7 cellular contexts compared by ENCODE assay signal in the genomic region with DNA sequence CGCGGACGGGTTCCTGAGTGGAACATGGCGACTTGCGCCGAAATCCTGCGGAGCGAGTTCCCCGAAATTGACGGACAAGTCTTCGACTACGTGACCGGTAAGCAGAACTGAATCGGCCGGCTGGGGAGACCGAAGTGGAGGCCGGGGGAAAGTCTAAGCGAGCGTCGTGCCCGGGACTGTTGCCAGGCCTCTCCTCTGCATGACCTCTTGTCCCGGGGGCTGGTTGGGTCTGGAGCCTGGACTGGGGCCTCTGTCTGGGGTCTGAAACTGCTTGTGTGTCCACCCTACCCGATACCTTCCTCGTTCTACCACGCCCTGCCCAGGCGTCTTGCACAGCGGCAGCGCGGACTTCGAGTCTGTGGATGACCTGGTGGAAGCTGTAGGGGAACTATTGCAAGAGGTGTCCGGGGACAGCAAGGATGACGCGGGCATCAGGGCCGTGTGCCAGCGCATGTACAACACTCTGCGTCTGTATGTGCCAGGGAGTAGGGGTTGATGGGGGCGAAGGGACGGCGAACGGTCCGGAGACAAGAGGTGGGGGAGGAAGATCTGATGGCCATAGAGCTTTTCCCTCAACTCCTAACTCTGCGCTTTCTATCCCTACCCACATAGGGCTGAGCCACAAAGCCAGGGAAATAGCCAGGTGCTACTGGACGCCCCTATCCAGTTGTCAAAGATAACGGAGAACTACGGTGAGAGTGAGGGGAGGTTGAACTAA. TPM values are rescaled to one million over a fixed set of nuclear protein-coding genes. Genes with fewer than 3 reads are reported as not detected.
A peak's percentile ranks its signal among the peaks of the same experiment; 100 is the strongest.
DNase-seq lines count a peak whose midpoint lies in the region; ATAC-seq and TF ChIP-seq lines count a peak whose summit lies in the region.

A gene with protein sequence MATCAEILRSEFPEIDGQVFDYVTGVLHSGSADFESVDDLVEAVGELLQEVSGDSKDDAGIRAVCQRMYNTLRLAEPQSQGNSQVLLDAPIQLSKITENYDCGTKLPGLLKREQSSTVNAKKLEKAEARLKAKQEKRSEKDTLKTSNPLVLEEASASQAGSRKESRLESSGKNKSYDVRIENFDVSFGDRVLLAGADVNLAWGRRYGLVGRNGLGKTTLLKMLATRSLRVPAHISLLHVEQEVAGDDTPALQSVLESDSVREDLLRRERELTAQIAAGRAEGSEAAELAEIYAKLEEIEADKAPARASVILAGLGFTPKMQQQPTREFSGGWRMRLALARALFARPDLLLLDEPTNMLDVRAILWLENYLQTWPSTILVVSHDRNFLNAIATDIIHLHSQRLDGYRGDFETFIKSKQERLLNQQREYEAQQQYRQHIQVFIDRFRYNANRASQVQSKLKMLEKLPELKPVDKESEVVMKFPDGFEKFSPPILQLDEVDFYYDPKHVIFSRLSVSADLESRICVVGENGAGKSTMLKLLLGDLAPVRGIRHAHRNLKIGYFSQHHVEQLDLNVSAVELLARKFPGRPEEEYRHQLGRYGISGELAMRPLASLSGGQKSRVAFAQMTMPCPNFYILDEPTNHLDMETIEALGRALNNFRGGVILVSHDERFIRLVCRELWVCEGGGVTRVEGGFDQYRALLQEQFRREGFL (plus strand): TSS at position 16 of the 718 bp plus-strand sequence. CDS start 9 bp downstream, at position 25.

- H3K4me1 ChIP-seq in HEK293 (ENCODE audit: control insufficient read depth, insufficient read depth, low read length) (0 out of 2 replicates have a peak, but pooled peaks cover 5% of the 10 kb centered on the region), lung (ENCODE audit: control insufficient read depth in 2 of 2, insufficient read depth in 2 of 2, low read length in 2 of 2) (peaks cover 0 to 9% of the 10 kb centered on the region in 2 donors), tibial nerve (peaks cover 6 to 38% (median 15%) of the 10 kb centered on the region in 4 donors)

- POLR2A ChIA-PET in HEK293 (lab: Yijun Ruan, JAX) = interaction anchor here (1.0 to 2.3 kb wide), 9 partner anchors 9 to 63 kb away, joined by 3 to 34 read pairs (median 4); partner anchors contain the start of genes AP2M1, EEF1AKMT4, EIF2B5 and VWA5B2
- POLR2A ChIA-PET in GM10248 (lab: Yijun Ruan, JAX) = interaction anchor here (0.5 to 1.0 kb wide), 4 partner anchors 9 to 13 kb away, joined by 3 to 7 read pairs (median 3); partner anchors contain the start of gene AP2M1

- TF ChIP-seq POLR2A in tibial nerve (IDR thresholded peaks at IDR 0.05) = peak; percentile 48 to 79

- CTCF ChIA-PET in HEK293 (lab: Yijun Ruan, JAX) (interaction anchor here (0.5 to 1.0 kb wide), 6 partner anchors 40 to 930 kb away, joined by 3 to 5 read pairs (median 4); no protein-coding TSS in a partner anchor), GM10248 (lab: Yijun Ruan, JAX) (interaction anchor here (1.0 to 1.9 kb wide), 7 partner anchors 9 to 291 kb away, joined by 3 to 13 read pairs (median 5); no protein-coding TSS in a partner anchor)

- no peaks in the 10 kb centered on the region for H3K9me3 ChIP-seq in HEK293 (ENCODE audit: control insufficient read depth, insufficient read depth, low read depth, low read length)
- no peaks in the 10 kb centered on the region for H3K9me3 ChIP-seq in lung (ENCODE audit: control insufficient read depth in 2 of 2, insufficient read depth in 1 of 2, low read length in 1 of 2)
- no peaks in the 10 kb centered on the region for H3K9me3 ChIP-seq in tibial nerve

- peak within 1 kb of the TSS; percentile 91 for H3K4me3 ChIP-seq in HEK293 (ENCODE audit: low read depth, low read length)
- H3K4me3 ChIP-seq in coronary artery = peak within 1 kb of the TSS; percentile 98
- H3K4me3 ChIP-seq in lung = peak within 1 kb of the TSS; percentile 91
- peak within 1 kb of the TSS; percentile 75 to 97 (median 79) for H3K4me3 ChIP-seq in tibial nerve

- peak in 1 of 2 donors; percentile 94 for TF ChIP-seq EP300 in tibial nerve (IDR thresholded peaks at IDR 0.05)

- H3K27me3 ChIP-seq in lung (ENCODE audit: control insufficient read depth, insufficient read depth) (no peaks in the 10 kb centered on the region), tibial nerve (no peaks in the 10 kb centered on the region)

- 1% methylated on average over 45 of the region's 45 CpGs for WGBS in lung, 2 donors
- WGBS in tibial nerve, 2 donors = 1% methylated on average over 26 to 39 of the region's 45 CpGs

- H3K36me3 ChIP-seq in HEK293 (ENCODE audit: control insufficient read depth in 2 of 2, insufficient read depth in 1 of 2, low read length in 2 of 2) = peaks cover under 1 to 76% of the 10 kb centered on the region in 2 experiments; a peak in 2 of 3 replicates
- H3K36me3 ChIP-seq in lung (ENCODE audit: control insufficient read depth in 2 of 2, insufficient read depth in 2 of 2, low read length in 2 of 2) = peaks cover 22 to 52% of the 10 kb centered on the region in 2 donors
- peaks cover 2 to 71% (median 18%) of the 10 kb centered on the region in 3 donors for H3K36me3 ChIP-seq in tibial nerve

- ATAC-seq in GM18508 (IDR thresholded peaks at IDR 0.05; ENCODE audit: insufficient read depth, unreplicated experiment) (peak; percentile 7), lung (ENCODE audit: insufficient read depth, low FRiP score) (peak; percentile 12)

- H3K27ac ChIP-seq in HEK293 (ENCODE audit: extremely low read depth, low read depth, low read length) (peak within 1 kb of the TSS; percentile 84), coronary artery (peak within 1 kb of the TSS; percentile 91 to 93), lung (ENCODE audit: low read depth in 1 of 2, low read length in 1 of 2) (peak within 1 kb of the TSS; percentile 87 to 88), tibial nerve (peak within 1 kb of the TSS; percentile 79 to 88 (median 87))

- no peak for TF ChIP-seq CTCF in HEK293 (tag by site-specific recombination; IDR thresholded peaks at IDR 0.05)
- no peak for TF ChIP-seq CTCF in coronary artery (IDR thresholded peaks at IDR 0.05)
- no peak for TF ChIP-seq CTCF in lung (IDR thresholded peaks at IDR 0.05; ENCODE audit: control extremely low read depth, extremely low read depth)
- no peak for TF ChIP-seq CTCF in tibial nerve (IDR thresholded peaks at IDR 0.05)
- no peak for TF ChIP-seq CTCF in GM10248 (IDR thresholded peaks at IDR 0.05; ENCODE audit: control extremely low read depth, extremely low read depth, low read depth, missing control alignments)

- DNase-seq in NOMO-1 treated with dmso at 0.1 percent for 144 hours (lab: John Stamatoyannopoulos, UW; ENCODE audit: unreplicated experiment) (peak; percentile 66), coronary artery (ENCODE audit: low spot score) (no peak), lung (ENCODE audit: low spot score) (peak; percentile 45), tibial nerve (ENCODE audit: low spot score in 2 of 2) (no peak), GM10248 (ENCODE audit: extremely low spot score) (no peak)

TF ChIP-seq in HEK293, 187 proteins besides CTCF, POLR2A, EP300 and RAD21 (continues in another document):
- TF ChIP-seq SP3 (tag by site-specific recombination; IDR thresholded peaks at IDR 0.05) = 0 out of 2 replicates have a peak, but pooled peaks have one; percentile 35
- TF ChIP-seq ZNF175 (tag by site-specific recombination; IDR thresholded peaks at IDR 0.05) = no peak
- TF ChIP-seq YY1 (tag by site-specific recombination; IDR thresholded peaks at IDR 0.05) = peak; percentile 69; the same call in 1 of the 2 replicates
- TF ChIP-seq ZNF629 (tag by site-specific recombination; IDR thresholded peaks at IDR 0.05) = peak; percentile 7; the same call in 1 of the 2 replicates
- TF ChIP-seq ZNF354C (tag by site-specific recombination; IDR thresholded peaks at IDR 0.05; ENCODE audit: borderline replicate concordance, low read depth) = no peak
- 0 out of 2 replicates have a peak, but pooled peaks have one; percentile 2 for TF ChIP-seq ZNF660 (tag by site-specific recombination; IDR thresholded peaks at IDR 0.05)
- no peak for TF ChIP-seq ZBTB7A (tag by site-specific recombination; IDR thresholded peaks at IDR 0.05; ENCODE audit: low read depth)
- no peak for TF ChIP-seq ZNF426 (tag by site-specific recombination; IDR thresholded peaks at IDR 0.05)
- TF ChIP-seq BCL11B (tag by site-specific recombination; IDR thresholded peaks at IDR 0.05; ENCODE audit: low read depth) = 0 out of 2 replicates have a peak, but pooled peaks have one; percentile 23
- TF ChIP-seq, protein P1, sequence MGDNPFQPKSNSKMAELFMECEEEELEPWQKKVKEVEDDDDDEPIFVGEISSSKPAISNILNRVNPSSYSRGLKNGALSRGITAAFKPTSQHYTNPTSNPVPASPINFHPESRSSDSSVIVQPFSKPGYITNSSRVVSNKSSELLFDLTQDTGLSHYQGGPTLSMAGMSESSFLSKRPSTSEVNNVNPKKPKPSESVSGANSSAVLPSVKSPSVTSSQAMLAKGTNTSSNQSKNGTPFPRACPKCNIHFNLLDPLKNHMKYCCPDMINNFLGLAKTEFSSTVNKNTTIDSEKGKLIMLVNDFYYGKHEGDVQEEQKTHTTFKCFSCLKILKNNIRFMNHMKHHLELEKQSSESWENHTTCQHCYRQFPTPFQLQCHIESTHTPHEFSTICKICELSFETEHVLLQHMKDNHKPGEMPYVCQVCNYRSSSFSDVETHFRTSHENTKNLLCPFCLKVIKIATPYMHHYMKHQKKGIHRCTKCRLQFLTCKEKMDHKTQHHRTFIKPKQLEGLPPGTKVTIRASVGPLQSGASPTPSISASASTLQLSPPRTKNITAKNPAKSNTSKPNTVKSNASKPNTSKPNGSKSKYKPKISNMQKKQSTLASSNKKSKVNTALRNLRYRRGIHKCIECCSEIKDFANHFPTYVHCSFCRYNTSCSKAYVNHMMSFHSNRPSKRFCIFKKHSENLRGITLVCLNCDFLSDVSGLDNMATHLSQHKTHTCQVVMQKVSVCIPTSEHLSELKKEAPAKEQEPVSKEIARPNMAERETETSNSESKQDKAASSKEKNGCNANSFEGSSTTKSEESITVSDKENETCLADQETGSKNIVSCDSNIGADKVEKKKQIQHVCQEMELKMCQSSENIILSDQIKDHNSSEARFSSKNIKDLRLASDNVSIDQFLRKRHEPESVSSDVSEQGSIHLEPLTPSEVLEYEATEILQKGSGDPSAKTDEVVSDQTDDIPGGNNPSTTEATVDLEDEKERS (tag by site-specific recombination; IDR thresholded peaks at IDR 0.05) = 0 out of 2 replicates have a peak, but pooled peaks have one; percentile 8
- TF ChIP-seq ZXDB (tag by site-specific recombination; IDR thresholded peaks at IDR 0.05) = no peak
- 0 out of 2 replicates have a peak, but pooled peaks have one; percentile 10 for TF ChIP-seq KLF9 (tag by site-specific recombination; IDR thresholded peaks at IDR 0.05; ENCODE audit: low read depth)
- 0 out of 2 replicates have a peak, but pooled peaks have one; percentile 72 for TF ChIP-seq ZNF777 (tag by site-specific recombination; IDR thresholded peaks at IDR 0.05; ENCODE audit: borderline replicate concordance)
- TF ChIP-seq YY2 (tag by site-specific recombination; IDR thresholded peaks at IDR 0.05) = 0 out of 2 replicates have a peak, but pooled peaks have one; percentile 47

RNA-seq across cellular contexts. Expression of the gene that starts here (rescaled TPM):
- 10 to 100 TPM; 44.7 to 81.8 TPM for total RNA-seq in lung
- polyA plus RNA-seq in lung = 10 to 100 TPM; 47.5 to 51.4 TPM
- total RNA-seq in tibial nerve = 10 to 100 TPM; 51.6 to 96.9 (median 64.0) TPM

Comparison
In these comparisons a context has a peak if more than half of its experiments do, and no peak if none do; other contexts are left out.
1. DNase-seq: peak in NOMO-1 treated with dmso at 0.1 percent for 144 hours (single experiment) and lung (single experiment); none in coronary artery (single experiment), tibial nerve (0 of 2) and GM10248 (single experiment).
2. Peak in every context shown above with its lines, with median percentiles within 50 percentile points of each other: H3K27ac ChIP-seq and H3K4me3 ChIP-seq.